In the genomic region with DNA sequence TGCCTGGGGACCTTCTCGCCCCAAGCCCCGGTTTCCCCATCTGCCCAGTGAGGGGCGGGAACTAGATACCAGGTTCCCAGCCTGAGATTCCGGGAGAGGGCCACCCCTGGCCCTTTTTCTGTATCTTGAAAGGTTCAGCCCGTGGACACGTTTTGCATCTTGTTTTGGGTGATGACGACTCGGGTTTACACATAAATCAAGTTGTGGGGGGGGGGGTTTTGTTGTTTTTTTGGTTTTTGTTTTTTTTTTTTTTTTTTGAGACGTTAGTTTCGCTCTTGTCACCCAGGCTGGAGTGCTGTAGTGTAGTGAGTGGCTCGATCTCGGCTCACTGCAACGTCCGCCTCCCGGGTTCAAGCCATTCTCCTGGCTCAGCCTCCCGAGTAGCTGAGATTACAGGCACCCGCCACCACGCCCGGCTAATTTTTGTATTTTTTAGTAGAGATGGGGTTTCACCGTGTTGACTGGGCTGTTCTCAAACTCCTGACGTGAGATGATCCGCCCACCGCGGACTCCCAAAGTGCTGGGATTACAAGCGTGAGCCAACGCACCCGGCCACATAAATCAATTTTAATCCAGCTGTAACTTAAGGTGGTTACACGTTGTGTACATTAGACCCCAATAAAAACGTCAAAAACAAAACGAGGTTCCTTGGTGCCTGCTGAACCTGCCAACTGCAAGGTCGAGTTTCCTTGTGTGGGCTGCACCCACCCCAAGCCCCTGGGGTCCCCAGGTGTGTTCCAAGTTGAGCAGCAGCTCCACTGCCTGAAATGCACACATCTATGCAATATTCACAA, we compare ENCODE assay signal across 8 cellular contexts. TPM values are rescaled to one million over a fixed set of nuclear protein-coding genes. Genes with fewer than 3 reads are reported as not detected.
DNase-seq lines count a peak whose midpoint lies in the region; ATAC-seq lines count a peak whose summit lies in the region.

No MANE protein-coding gene starts in this region.

- no peaks in the 10 kb centered on the region for H3K36me3 Mint-ChIP-seq in activated CD4-positive, alpha-beta memory T cell treated with anti-CD3 and anti-CD28 coated beads, Interleukin-2, amount 10 ng/mL, durations not matched to agents 7 days and 5 days (ENCODE audit: low read depth)
- H3K36me3 Mint-ChIP-seq in stimulated activated effector memory CD8-positive, alpha-beta T cell treated with anti-CD3 and anti-CD28 coated beads, Interleukin-12 subunit alpha, Interleukin-12 subunit beta, amount 100 ng/mL, for 72 hours, result no peaks in the 10 kb centered on the region

- peaks cover 22% of the 10 kb centered on the region for H3K4me1 Mint-ChIP-seq in activated CD4-positive, alpha-beta memory T cell treated with anti-CD3 and anti-CD28 coated beads, Interleukin-2, amount 10 ng/mL, durations not matched to agents 7 days and 5 days
- peaks cover 23% of the 10 kb centered on the region for H3K4me1 Mint-ChIP-seq in stimulated activated effector memory CD8-positive, alpha-beta T cell treated with anti-CD3 and anti-CD28 coated beads, Interleukin-12 subunit alpha, Interleukin-12 subunit beta, amount 100 ng/mL, for 72 hours

- peak overlapping the region; percentile 78 for H3K4me3 Mint-ChIP-seq in activated CD4-positive, alpha-beta memory T cell treated with anti-CD3 and anti-CD28 coated beads, Interleukin-2, amount 10 ng/mL, durations not matched to agents 7 days and 5 days
- H3K4me3 Mint-ChIP-seq in stimulated activated effector memory CD8-positive, alpha-beta T cell treated with anti-CD3 and anti-CD28 coated beads, Interleukin-12 subunit alpha, Interleukin-12 subunit beta, amount 100 ng/mL, for 72 hours, result peak overlapping the region; percentile 76

- no peaks in the 10 kb centered on the region for H3K9me3 Mint-ChIP-seq in activated CD4-positive, alpha-beta memory T cell treated with anti-CD3 and anti-CD28 coated beads, Interleukin-2, amount 10 ng/mL, durations not matched to agents 7 days and 5 days
- H3K9me3 Mint-ChIP-seq in stimulated activated effector memory CD8-positive, alpha-beta T cell treated with anti-CD3 and anti-CD28 coated beads, Interleukin-12 subunit alpha, Interleukin-12 subunit beta, amount 100 ng/mL, for 72 hours, result no peaks in the 10 kb centered on the region

- H3K27me3 Mint-ChIP-seq in activated CD4-positive, alpha-beta memory T cell treated with anti-CD3 and anti-CD28 coated beads, Interleukin-2, amount 10 ng/mL, durations not matched to agents 7 days and 5 days, result peaks cover 23% of the 10 kb centered on the region

- CTCF ChIA-PET in activated CD4-positive, alpha-beta memory T cell treated with anti-CD3 and anti-CD28 coated beads, Interleukin-2, amount 10 ng/mL, durations not matched to agents 7 days and 5 days (lab: Charles Lee), result interaction anchor here (0.7 to 1.6 kb wide), 3 partner anchors 41 to 72 kb away, joined by 3 to 6 read pairs (median 4); a partner anchor contains a TSS

- in situ Hi-C loops in G401 (cut with HindIII; ENCODE audit: low sequenced_read_pairs), result no loop called here

- H3K27ac Mint-ChIP-seq in activated CD4-positive, alpha-beta memory T cell treated with anti-CD3 and anti-CD28 coated beads, Interleukin-2, amount 10 ng/mL, durations not matched to agents 7 days and 5 days, result peak overlapping the region; percentile 81
- peak overlapping the region; percentile 67 for H3K27ac Mint-ChIP-seq in stimulated activated effector memory CD8-positive, alpha-beta T cell treated with anti-CD3 and anti-CD28 coated beads, Interleukin-12 subunit alpha, Interleukin-12 subunit beta, amount 100 ng/mL, for 72 hours

- no peak for ATAC-seq in stimulated activated effector memory CD8-positive, alpha-beta T cell treated with anti-CD3 and anti-CD28 coated beads, Interleukin-12 subunit alpha, Interleukin-12 subunit beta, amount 100 ng/mL, for 72 hours
- no peak for ATAC-seq in HG03159 (IDR thresholded peaks at IDR 0.05; ENCODE audit: unreplicated experiment)

- peak; percentile 59 for DNase-seq in activated CD8-positive, alpha-beta memory T cell treated with anti-CD3 and anti-CD28 coated beads for 24 hours
- no peak for DNase-seq in activated CD8-positive, alpha-beta memory T cell treated with anti-CD3 and anti-CD28 coated beads, Interleukin-2, amount 50 U/mL, for 4 hours
- DNase-seq in activated CD4-positive, alpha-beta memory T cell treated with anti-CD3 and anti-CD28 coated beads, Interleukin-2, amount 10 ng/mL, durations not matched to agents 7 days and 5 days, result no peak
- no peak for DNase-seq in stimulated activated effector memory CD8-positive, alpha-beta T cell treated with anti-CD3 and anti-CD28 coated beads, Interleukin-12 subunit alpha, Interleukin-12 subunit beta, amount 100 ng/mL, for 72 hours (ENCODE audit: low spot score in 2 of 2)
- no peak for DNase-seq in NCI-H2081 treated with DMSO at 0.1 percent for 48 hours (lab: John Stamatoyannopoulos, UW)
- no peak for DNase-seq in G401 (ENCODE audit: low spot score)

- POLR2A ChIA-PET in activated CD4-positive, alpha-beta memory T cell treated with anti-CD3 and anti-CD28 coated beads, Interleukin-2, amount 10 ng/mL, durations not matched to agents 7 days and 5 days (lab: Charles Lee), result interaction anchor here (0.8 to 1.6 kb wide), 4 partner anchors 65 to 95 kb away, joined by 3 to 7 read pairs (median 4); a partner anchor contains a TSS

- H3K4me3 ChIP-seq in iPS-11a (ENCODE audit: low read depth, low read length), result peak overlapping the region; percentile 25

RNA-seq across cellular contexts. Expression of a gene that starts 1.1 kb away (rescaled TPM):
- 10 to 100 TPM; 26.0 to 29.3 TPM for total RNA-seq in activated CD4-positive, alpha-beta memory T cell treated with anti-CD3 and anti-CD28 coated beads, Interleukin-2, amount 10 ng/mL, durations not matched to agents 7 days and 5 days
- 5.9 and 7.3 TPM in 2 replicates for total RNA-seq in G401 (2014; rRNA removed; shearing (Covaris generic))

RNA-seq across cellular contexts. Expression of a gene that starts 43.7 kb away (rescaled TPM):
- 10 to 100 TPM in 1 of 2 experiments, 1 to 10 TPM in 1; 9.6 to 10.3 TPM for total RNA-seq in activated CD4-positive, alpha-beta memory T cell treated with anti-CD3 and anti-CD28 coated beads, Interleukin-2, amount 10 ng/mL, durations not matched to agents 7 days and 5 days
- 32.9 and 50.7 TPM in 2 replicates for total RNA-seq in G401 (2014; rRNA removed; shearing (Covaris generic))
